26 cellular contexts compared by ENCODE assay signal in the genomic region with DNA sequence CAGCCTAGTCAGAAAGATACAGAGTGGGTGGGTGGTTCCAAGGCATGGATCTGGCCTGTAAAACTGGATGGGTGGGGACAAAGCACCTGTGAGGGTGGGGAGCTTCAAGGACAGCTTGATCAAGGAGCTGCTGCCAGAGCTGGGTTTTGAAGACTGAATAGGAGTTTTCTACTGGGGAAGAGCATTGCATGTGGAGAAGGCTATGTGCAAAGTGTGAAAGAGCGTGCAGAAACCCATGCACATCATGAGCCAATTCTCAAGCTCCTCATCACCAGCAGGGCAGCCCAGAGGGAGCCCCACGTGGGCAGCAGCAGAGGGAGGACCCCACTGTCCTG. TPM values are rescaled to one million over a fixed set of nuclear protein-coding genes. Genes with fewer than 3 reads are reported as not detected.
DNase-seq lines count a peak whose midpoint lies in the region; ATAC-seq and TF ChIP-seq lines count a peak whose summit lies in the region.
"Had no signal": no experiment of that assay in that cellular context is flagged by ENCODE, and none has a peak within 500 bp of the region (broad histone marks: within the 10 kb centered on the region; RNA-seq: fewer than 3 reads in every experiment).

No MANE protein-coding gene starts in this region.

- intact Hi-C loops in left ventricle myocardium inferior (cut with micrococcal nuclease) = no loop called here
- intact Hi-C loops in left cardiac atrium (cut with DNase I) = no loop called here

- H3K4me3 Mint-ChIP-seq in nephron progenitor cell = peak overlapping the region; percentile 52
- no peak overlapping the region for H3K4me3 Mint-ChIP-seq in type B pancreatic cell
- H3K4me3 Mint-ChIP-seq: activated CD8-positive, alpha-beta T cell treated with anti-CD3 and anti-CD28 coated beads for 36 hours; CD4-positive, alpha-beta T cell; natural killer cell; T-cell had no signal

- no peaks in the 10 kb centered on the region for H3K36me3 ChIP-seq in left ventricle myocardium inferior
- H3K36me3 ChIP-seq: heart left ventricle, right lobe of liver had no signal

- peaks cover 28% of the 10 kb centered on the region for H3K4me1 ChIP-seq in left ventricle myocardium inferior
- H3K4me1 ChIP-seq: right lobe of liver had no signal

- H3K9me3 Mint-ChIP-seq in nephron progenitor cell (no peaks in the 10 kb centered on the region), type B pancreatic cell (no peaks in the 10 kb centered on the region)
- H3K9me3 Mint-ChIP-seq: activated CD8-positive, alpha-beta T cell treated with anti-CD3 and anti-CD28 coated beads for 36 hours; CD4-positive, alpha-beta T cell; natural killer cell; T-cell had no signal

- no peak overlapping the region for H3K4me3 ChIP-seq in left ventricle myocardium inferior
- peak overlapping the region; percentile 45 for H3K4me3 ChIP-seq in coronary artery
- H3K4me3 ChIP-seq: body of pancreas, heart left ventricle, right lobe of liver had no signal

- H3K27me3 ChIP-seq in left ventricle myocardium inferior (ENCODE audit: low read depth) = peaks cover 15% of the 10 kb centered on the region
- H3K27me3 ChIP-seq: body of pancreas, right lobe of liver had no signal

- peaks cover 45% of the 10 kb centered on the region for H3K4me1 Mint-ChIP-seq in nephron progenitor cell
- H3K4me1 Mint-ChIP-seq in type B pancreatic cell (ENCODE audit: unreplicated experiment) = peaks cover 17% of the 10 kb centered on the region
- H3K4me1 Mint-ChIP-seq: natural killer cell, T-cell had no signal

- ATAC-seq in left cardiac atrium = no peak
- ATAC-seq: activated CD8-positive, alpha-beta T cell treated with anti-CD3 and anti-CD28 coated beads for 36 hours; HCT116; natural killer cell had no signal

- DNase-seq in left ventricle myocardium inferior (no peak), left cardiac atrium (no peak), coronary artery (ENCODE audit: low spot score) (no peak), nephron progenitor cell (no peak), type B pancreatic cell (ENCODE audit: extremely low spot score, unreplicated experiment) (no peak), NCI-H524 (lab: John Stamatoyannopoulos, UW) (no peak), hippocampal formation (lab: John Stamatoyannopoulos, UW) (no peak)
- no peak for DNase-seq in stimulated activated naive CD4-positive, alpha-beta T cell (lab: John Stamatoyannopoulos, UW)
- DNase-seq: activated CD4-positive, CD25-positive, alpha-beta regulatory T cell treated with anti-CD3 and anti-CD28 coated beads, Interleukin-2, amount 50 U/mL, for 72 hours; activated CD8-positive, alpha-beta T cell treated with anti-CD3 and anti-CD28 coated beads for 36 hours; activated effector memory CD4-positive, alpha-beta T cell treated with anti-CD3 and anti-CD28 coated beads, Interleukin-2, amount 50 U/mL, for 16 hours; CD4-positive, alpha-beta T cell; DMS153; effector CD4-positive, alpha-beta T cell; KG1; midbrain; MV-4-11; natural killer cell; NCI-H187 treated with DMSO at 0.1 percent for 48 hours; NCI-H748 treated with DMSO at 0.1 percent for 48 hours; T-cell had no signal

- H3K36me3 Mint-ChIP-seq in nephron progenitor cell (ENCODE audit: low read depth) = no peaks in the 10 kb centered on the region
- no peaks in the 10 kb centered on the region for H3K36me3 Mint-ChIP-seq in type B pancreatic cell
- H3K36me3 Mint-ChIP-seq: natural killer cell, T-cell had no signal

- H3K27me3 Mint-ChIP-seq in nephron progenitor cell (ENCODE audit: low read depth, poor library complexity) = no peaks in the 10 kb centered on the region
- H3K27me3 Mint-ChIP-seq in type B pancreatic cell = peaks cover 3% of the 10 kb centered on the region
- H3K27me3 Mint-ChIP-seq: activated CD8-positive, alpha-beta T cell treated with anti-CD3 and anti-CD28 coated beads for 36 hours; CD4-positive, alpha-beta T cell; T-cell had no signal

- TF ChIP-seq CTCF in left ventricle myocardium inferior (IDR thresholded peaks at IDR 0.05; ENCODE audit: borderline replicate concordance) = no peak
- TF ChIP-seq CTCF in coronary artery (IDR thresholded peaks at IDR 0.05) = no peak
- no peak for TF ChIP-seq CTCF in nephron progenitor cell (IDR thresholded peaks at IDR 0.05)
- no peak for TF ChIP-seq CTCF in type B pancreatic cell (conservative IDR thresholded peaks at IDR 0.05)

- H3K27ac Mint-ChIP-seq in nephron progenitor cell = peak overlapping the region; percentile 81
- peak overlapping the region; percentile 58 for H3K27ac Mint-ChIP-seq in type B pancreatic cell
- H3K27ac Mint-ChIP-seq: activated CD8-positive, alpha-beta T cell treated with anti-CD3 and anti-CD28 coated beads for 36 hours; CD4-positive, alpha-beta T cell; natural killer cell; T-cell had no signal

- no peaks in the 10 kb centered on the region for H3K9me3 ChIP-seq in left ventricle myocardium inferior (replicated peaks)
- H3K9me3 ChIP-seq: body of pancreas, heart left ventricle, right lobe of liver had no signal

- H3K27ac ChIP-seq in left ventricle myocardium inferior (replicated peaks) = peak overlapping the region; percentile 27
- peak overlapping the region in 1 of 2 donors; percentile 77 for H3K27ac ChIP-seq in coronary artery
- H3K27ac ChIP-seq: 22Rv1, body of pancreas, right lobe of liver had no signal

RNA-seq across cellular contexts. Expression of a gene that starts 58.6 kb away (rescaled TPM):
- total RNA-seq in left ventricle myocardium inferior (26.0 TPM), left cardiac atrium (10 to 100 TPM; 27.5 to 33.9 TPM), type B pancreatic cell (ENCODE audit: low replicate concordance) (28.1 and 49.7 TPM in 2 replicates)
